ENCODE assay signal across 8 cellular contexts in genomic region chr1:5991784-5992033, GRCh38. TPM values are rescaled to one million over a fixed set of nuclear protein-coding genes. Genes with fewer than 3 reads are reported as not detected.
DNase-seq lines count a peak whose midpoint lies in the region; ATAC-seq and TF ChIP-seq lines count a peak whose summit lies in the region.

No MANE protein-coding gene starts in this region.

- no peaks in the 10 kb centered on the region; the same call in 2 of the 3 replicates for H3K36me3 Mint-ChIP-seq in GM23338 (ENCODE audit: low read depth)

- H3K4me2 ChIP-seq in GM23338: peak overlapping the region; percentile 99

- H3K27ac Mint-ChIP-seq in GM23338: no peak overlapping the region

- H3K9me2 ChIP-seq in GM23338 (ENCODE audit: insufficient read depth): no peaks in the 10 kb centered on the region

- peaks cover 31% of the 10 kb centered on the region for H3K27me3 Mint-ChIP-seq in GM23338 (ENCODE audit: insufficient read depth, low read depth, poor library complexity)

- ATAC-seq in GM23338: peak; percentile 24

- no peaks in the 10 kb centered on the region for H3F3A ChIP-seq in GM23338 (replicated peaks; ENCODE audit: low read depth)

- H3K36me3 ChIP-seq in GM23338 (ENCODE audit: insufficient read depth) (no peaks in the 10 kb centered on the region), colonic mucosa (no peaks in the 10 kb centered on the region)

- H3K4me3 ChIP-seq in GM12875 (ENCODE audit: low read depth, low read length): peak overlapping the region; percentile 96
- H3K4me3 ChIP-seq in GM23338: peak overlapping the region; percentile 84
- H3K4me3 ChIP-seq in colonic mucosa: peak overlapping the region; percentile 88
- H3K4me3 ChIP-seq in mononuclear cell (ENCODE audit: low read length): peak overlapping the region; percentile 70

- H3K27me3 ChIP-seq in GM23338 (ENCODE audit: insufficient read depth) (peaks cover 36% of the 10 kb centered on the region), colonic mucosa (no peaks in the 10 kb centered on the region), mononuclear cell (ENCODE audit: insufficient read depth, low read length) (no peaks in the 10 kb centered on the region)

- TF ChIP-seq CTCF in GM12875 (IDR thresholded peaks at IDR 0.05; ENCODE audit: borderline replicate concordance, insufficient read depth, low read depth, low read length) (no peak), GM23338 (conservative IDR thresholded peaks at IDR 0.05; ENCODE audit: low read depth in 2 of 2) (no peak), colonic mucosa (IDR thresholded peaks at IDR 0.05) (no peak)

- H4K20me1 ChIP-seq in GM23338 (replicated peaks; ENCODE audit: insufficient read depth): peaks cover 15% of the 10 kb centered on the region

- H3K9ac ChIP-seq in colonic mucosa (ENCODE audit: low read depth in 2 of 2, low read length in 2 of 2): peak overlapping the region in 1 of 2 donors; percentile 68

- peaks cover 23% of the 10 kb centered on the region for H3K4me1 Mint-ChIP-seq in GM23338

- DNase-seq in GM23338 (ENCODE audit: low spot score) (no peak), NCI-H510A (lab: John Stamatoyannopoulos, UW) (peak; percentile 51), colonic mucosa (no peak), amniotic stem cell (lab: John Stamatoyannopoulos, UW) (no peak), DMS53 treated with DMSO at 0.1 percent for 48 hours (lab: John Stamatoyannopoulos, UW; ENCODE audit: unreplicated experiment) (no peak)
- DNase-seq in stimulated activated CD4-positive, alpha-beta T cell treated with anti-CD3 and anti-CD28 coated beads, Interleukin-15, amount 100 ng/mL, for 24 hours: no peak

- H3K9me3 ChIP-seq in colonic mucosa: no peaks in the 10 kb centered on the region
- no peaks in the 10 kb centered on the region for H3K9me3 ChIP-seq in mononuclear cell (ENCODE audit: low read depth, low read length)

- H3K27ac ChIP-seq in GM23338 (ENCODE audit: low read depth) (no peak overlapping the region), colonic mucosa (peak overlapping the region; percentile 61)

- H3K4me3 Mint-ChIP-seq in GM23338: peak overlapping the region; percentile 84; the same call in 2 of the 3 replicates

- intact Hi-C loops in colonic mucosa (cut with DNase I): no loop called here

- H3K4me1 ChIP-seq in GM23338 (ENCODE audit: insufficient read depth) (peaks cover 12% of the 10 kb centered on the region), colonic mucosa (peaks cover 5% of the 10 kb centered on the region), mononuclear cell (ENCODE audit: insufficient read depth, low read length) (peaks cover 35% of the 10 kb centered on the region)

- H2AFZ ChIP-seq in GM23338: peak overlapping the region; percentile 81; the same call in 1 of the 2 replicates

- H3K9me3 Mint-ChIP-seq in GM23338: no peaks in the 10 kb centered on the region

- H3K79me2 ChIP-seq in GM23338 (replicated peaks; ENCODE audit: insufficient read depth): peaks cover 5% of the 10 kb centered on the region; the same call in 1 of the 2 replicates

TF ChIP-seq in GM23338, 12 proteins besides CTCF, POLR2A, EP300 and RAD21 (continues in another document):
- no peak for TF ChIP-seq ZNF114 (CRISPR knock-in tag; IDR thresholded peaks at IDR 0.05)
- TF ChIP-seq POLR2AphosphoS5 (IDR thresholded peaks at IDR 0.05; ENCODE audit: low read depth): no peak
- TF ChIP-seq REST (IDR thresholded peaks at IDR 0.05; ENCODE audit: unreplicated experiment): no peak
- no peak for TF ChIP-seq ZNF331 (CRISPR knock-in tag; IDR thresholded peaks at IDR 0.05; ENCODE audit: low read depth)
- no peak for TF ChIP-seq NANOG (IDR thresholded peaks at IDR 0.05; ENCODE audit: borderline replicate concordance)
- no peak for TF ChIP-seq EZH2 (IDR thresholded peaks at IDR 0.05; ENCODE audit: low read depth, unreplicated experiment)
- TF ChIP-seq CREB1 (CRISPR knock-in tag; IDR thresholded peaks at IDR 0.05; ENCODE audit: low read depth): no peak
- no peak for TF ChIP-seq JUNB (IDR thresholded peaks at IDR 0.05; ENCODE audit: unreplicated experiment)
- TF ChIP-seq STAT1 (IDR thresholded peaks at IDR 0.05; ENCODE audit: unreplicated experiment): no peak
- no peak for TF ChIP-seq EZH2phosphoT487 (IDR thresholded peaks at IDR 0.05; ENCODE audit: unreplicated experiment)

RNA-seq across cellular contexts. Expression of gene NPHP4, which starts 0.5 kb away (rescaled TPM):
- total RNA-seq in GM23338 (2014; rRNA removed; shearing (Covaris generic)): 8.6 and 12.4 TPM in 2 replicates
- polyA plus RNA-seq in GM23338 (2016; fragmentation: Nextera tagmentation; extraction: Ambion mirVana): 2.4 and 2.5 TPM in 2 replicates
- total RNA-seq in colonic mucosa (10 to 100 TPM in 1 of 2 donors, 1 to 10 TPM in 1; 6.2 to 15.9 TPM), mononuclear cell (2.7 TPM)

RNA-seq across cellular contexts. Expression of gene KCNAB2, which starts 54.0 kb away (rescaled TPM):
- 3.7 and 5.1 TPM in 2 replicates for total RNA-seq in GM23338 (2014; rRNA removed; shearing (Covaris generic))
- 2.1 and 3.0 TPM in 2 replicates for polyA plus RNA-seq in GM23338 (2016; fragmentation: Nextera tagmentation; extraction: Ambion mirVana)
- total RNA-seq in colonic mucosa (1 to 10 TPM; 4.7 to 6.4 TPM), mononuclear cell (66.3 TPM)
